ENCODE assay signal across 7 cellular contexts in the genomic region with DNA sequence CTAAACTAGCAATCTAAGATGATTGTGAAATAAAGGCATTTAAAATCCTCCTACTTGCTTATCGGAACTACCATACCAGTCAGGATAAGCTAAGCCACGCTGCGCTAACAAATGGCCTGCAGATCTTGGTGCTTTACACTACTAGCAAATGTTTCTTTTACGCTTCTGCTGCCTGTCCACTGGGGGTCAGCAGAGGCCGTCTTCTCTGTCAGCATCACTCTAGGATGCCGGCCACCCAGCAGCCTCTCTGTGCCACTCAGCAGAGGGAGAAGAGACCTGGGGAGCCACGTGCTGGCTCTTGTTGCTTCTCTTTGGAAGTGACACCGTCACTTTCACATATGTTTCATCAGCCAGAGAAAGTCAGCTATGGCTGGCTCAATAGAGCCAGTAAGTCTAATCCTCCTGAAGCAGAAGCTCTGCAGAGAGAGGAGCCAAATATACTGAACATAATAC. TPM values are rescaled to one million over a fixed set of nuclear protein-coding genes. Genes with fewer than 3 reads are reported as not detected.
DNase-seq lines count a peak whose midpoint lies in the region; TF ChIP-seq lines count a peak whose summit lies in the region.

No MANE protein-coding gene starts in this region.

- peak; percentile 59 for DNase-seq in GM12865 (ENCODE audit: low read depth)
- peak; percentile 45 for DNase-seq in HuH-7.5 (ENCODE audit: low spot score)
- peak; percentile 63 for DNase-seq in SK-N-DZ (ENCODE audit: low spot score)
- peak; percentile 76 for DNase-seq in amniotic epithelial cell (ENCODE audit: low read depth)
- DNase-seq in iPS-NIHi11 (ENCODE audit: low spot score) = peak; percentile 70
- DNase-seq in stimulated activated CD4-positive, alpha-beta T cell treated with anti-CD3 and anti-CD28 coated beads, Interleukin-2, amount 100 ng/mL, for 4 hours (ENCODE audit: low read depth) = peak; percentile 16
- DNase-seq in KG1 (lab: John Stamatoyannopoulos, UW) = no peak

- H3K4me3 ChIP-seq in GM12865 (ENCODE audit: low read depth, low read length) = no peak overlapping the region

- peak; percentile 60 for TF ChIP-seq CTCF in GM12865 (IDR thresholded peaks at IDR 0.05; ENCODE audit: insufficient read depth, low read depth, low read length, missing control alignments)

RNA-seq across cellular contexts. Expression of gene COPS8, which starts 36.6 kb away (rescaled TPM):
- 130 and 148 TPM in 2 replicates for polyA plus RNA-seq in SK-N-DZ (2014; cell fraction: cytosol; rRNA removed)
- 109 and 147 TPM in 2 replicates for polyA plus RNA-seq in SK-N-DZ (2014; cell fraction: nucleus; rRNA removed)
